14 cellular contexts compared by ENCODE assay signal in genomic region chr13:111658150-111659100, GRCh38.
A peak's percentile ranks its signal among the peaks of the same experiment; 100 is the strongest.
DNase-seq lines count a peak whose midpoint lies in the region; ATAC-seq and TF ChIP-seq lines count a peak whose summit lies in the region.
"Had no signal": no experiment of that assay in that cellular context is flagged by ENCODE, and none has a peak within 500 bp of the region (broad histone marks: within the 10 kb centered on the region; RNA-seq: fewer than 3 reads in every experiment).

No MANE protein-coding gene starts in this region.

- TF ChIP-seq CTCF in neural cell (IDR thresholded peaks at IDR 0.05; ENCODE audit: poor library complexity, severe bottlenecking): no peak
- TF ChIP-seq CTCF in brain microvascular endothelial cell (IDR thresholded peaks at IDR 0.05; ENCODE audit: low read depth, low read length, missing control alignments): no peak

- no peaks in the 10 kb centered on the region for H3K27me3 ChIP-seq in neural cell (ENCODE audit: insufficient read depth, low read depth, low read length)
- no peaks in the 10 kb centered on the region for H3K27me3 ChIP-seq in brain microvascular endothelial cell (replicated peaks)

- no peak overlapping the region for H3K4me3 Mint-ChIP-seq in stimulated activated memory B cell treated with anti-CD40 and anti-IgM and Interleukin-4, amounts not matched to agents 10 μg/mL and 1 μg/mL and 100 μg/mL, for 72 hours

- in situ Hi-C loops in brain microvascular endothelial cell (cut with HindIII; ENCODE audit: low pct_ligation_motif_present, low sequenced_read_pairs): no loop called here

- no peak for ATAC-seq in stimulated activated memory B cell treated with anti-CD40 and anti-IgM and Interleukin-4, amounts not matched to agents 10 μg/mL and 1 μg/mL and 100 μg/mL, for 72 hours
- no peak for ATAC-seq in GM19324 (IDR thresholded peaks at IDR 0.05; ENCODE audit: low FRiP score, unreplicated experiment)
- no peak for ATAC-seq in GM19463 (IDR thresholded peaks at IDR 0.05; ENCODE audit: unreplicated experiment)
- ATAC-seq: mucosa of descending colon had no signal

- no peaks in the 10 kb centered on the region for H3K9me3 ChIP-seq in neural cell (ENCODE audit: low read length)
- H3K9me3 ChIP-seq: BE2C, mucosa of descending colon had no signal

- H3K9ac ChIP-seq in neural cell (ENCODE audit: low read length): peak overlapping the region; percentile 53

- H3K27ac Mint-ChIP-seq in stimulated activated memory B cell treated with anti-CD40 and anti-IgM and Interleukin-4, amounts not matched to agents 10 μg/mL and 1 μg/mL and 100 μg/mL, for 72 hours: no peak overlapping the region

- H3K4me3 ChIP-seq in neural cell (ENCODE audit: low read length): peak overlapping the region; percentile 22
- no peak overlapping the region for H3K4me3 ChIP-seq in brain microvascular endothelial cell (ENCODE audit: low read depth, low read length)
- H3K4me3 ChIP-seq: mucosa of descending colon had no signal

- H4K20me1 ChIP-seq in neural cell (ENCODE audit: insufficient read depth): no peaks in the 10 kb centered on the region

- TF ChIP-seq RAD21 in neural cell (conservative IDR thresholded peaks at IDR 0.05): peak; percentile 51

- H3K9me2 ChIP-seq in neural cell (ENCODE audit: insufficient read depth, low read length): no peaks in the 10 kb centered on the region

- H3K9me3 Mint-ChIP-seq in stimulated activated memory B cell treated with anti-CD40 and anti-IgM and Interleukin-4, amounts not matched to agents 10 μg/mL and 1 μg/mL and 100 μg/mL, for 72 hours: no peaks in the 10 kb centered on the region

- no peaks in the 10 kb centered on the region for H3K27me3 Mint-ChIP-seq in stimulated activated memory B cell treated with anti-CD40 and anti-IgM and Interleukin-4, amounts not matched to agents 10 μg/mL and 1 μg/mL and 100 μg/mL, for 72 hours

- no peaks in the 10 kb centered on the region for H3K79me2 ChIP-seq in neural cell (replicated peaks; ENCODE audit: insufficient read depth, low read length)

- no peaks in the 10 kb centered on the region for H3K4me1 Mint-ChIP-seq in stimulated activated memory B cell treated with anti-CD40 and anti-IgM and Interleukin-4, amounts not matched to agents 10 μg/mL and 1 μg/mL and 100 μg/mL, for 72 hours

- H3K36me3 ChIP-seq in neural cell (ENCODE audit: insufficient read depth, low read length): no peaks in the 10 kb centered on the region
- H3K36me3 ChIP-seq in brain microvascular endothelial cell (replicated peaks): no peaks in the 10 kb centered on the region
- H3K36me3 ChIP-seq: BE2C had no signal

- H2AFZ ChIP-seq in neural cell (ENCODE audit: low read depth, low read length): peak overlapping the region; percentile 7

- DNase-seq in DMS153 treated with DMSO at 0.1 percent for 48 hours (lab: John Stamatoyannopoulos, UW; ENCODE audit: unreplicated experiment): peak; percentile 92
- peak; percentile 71 for DNase-seq in NCI-H187 treated with DMSO at 0.1 percent for 48 hours (lab: John Stamatoyannopoulos, UW)
- no peak for DNase-seq in brain microvascular endothelial cell
- DNase-seq: BE2C, cerebellar nuclear complex, foreskin melanocyte, mucosa of descending colon, NCI-H1048, SHP77 treated with DMSO at 0.1 percent for 48 hours had no signal

- H3F3A ChIP-seq in neural cell (ENCODE audit: insufficient read depth, low read length, poor library complexity, severe bottlenecking): no peaks in the 10 kb centered on the region

- peak overlapping the region; percentile 3 for H3K4me2 ChIP-seq in neural cell (ENCODE audit: low read length)

- peak; percentile 57 for TF ChIP-seq EP300 in neural cell (conservative IDR thresholded peaks at IDR 0.05; ENCODE audit: poor library complexity, severe bottlenecking)

- no peaks in the 10 kb centered on the region for H3K36me3 Mint-ChIP-seq in stimulated activated memory B cell treated with anti-CD40 and anti-IgM and Interleukin-4, amounts not matched to agents 10 μg/mL and 1 μg/mL and 100 μg/mL, for 72 hours

- H3K27ac ChIP-seq in cingulate gyrus (ENCODE audit: low read depth, low read length): peak overlapping the region; percentile 88
- H3K27ac ChIP-seq in neural cell (ENCODE audit: low read length): peak overlapping the region; percentile 68
- H3K27ac ChIP-seq in brain microvascular endothelial cell: no peak overlapping the region

TF ChIP-seq in neural cell, 6 proteins besides CTCF, POLR2A, EP300 and RAD21:
- TF ChIP-seq SMC3 (conservative IDR thresholded peaks at IDR 0.05; ENCODE audit: poor library complexity) (peak; percentile 44), POLR2AphosphoS5 (IDR thresholded peaks at IDR 0.05) (peak; percentile 82), EZH2 (IDR thresholded peaks at IDR 0.05; ENCODE audit: borderline replicate concordance, insufficient read depth, low read length, poor library complexity, severe bottlenecking) (no peak)
- TF ChIP-seq, protein P1, sequence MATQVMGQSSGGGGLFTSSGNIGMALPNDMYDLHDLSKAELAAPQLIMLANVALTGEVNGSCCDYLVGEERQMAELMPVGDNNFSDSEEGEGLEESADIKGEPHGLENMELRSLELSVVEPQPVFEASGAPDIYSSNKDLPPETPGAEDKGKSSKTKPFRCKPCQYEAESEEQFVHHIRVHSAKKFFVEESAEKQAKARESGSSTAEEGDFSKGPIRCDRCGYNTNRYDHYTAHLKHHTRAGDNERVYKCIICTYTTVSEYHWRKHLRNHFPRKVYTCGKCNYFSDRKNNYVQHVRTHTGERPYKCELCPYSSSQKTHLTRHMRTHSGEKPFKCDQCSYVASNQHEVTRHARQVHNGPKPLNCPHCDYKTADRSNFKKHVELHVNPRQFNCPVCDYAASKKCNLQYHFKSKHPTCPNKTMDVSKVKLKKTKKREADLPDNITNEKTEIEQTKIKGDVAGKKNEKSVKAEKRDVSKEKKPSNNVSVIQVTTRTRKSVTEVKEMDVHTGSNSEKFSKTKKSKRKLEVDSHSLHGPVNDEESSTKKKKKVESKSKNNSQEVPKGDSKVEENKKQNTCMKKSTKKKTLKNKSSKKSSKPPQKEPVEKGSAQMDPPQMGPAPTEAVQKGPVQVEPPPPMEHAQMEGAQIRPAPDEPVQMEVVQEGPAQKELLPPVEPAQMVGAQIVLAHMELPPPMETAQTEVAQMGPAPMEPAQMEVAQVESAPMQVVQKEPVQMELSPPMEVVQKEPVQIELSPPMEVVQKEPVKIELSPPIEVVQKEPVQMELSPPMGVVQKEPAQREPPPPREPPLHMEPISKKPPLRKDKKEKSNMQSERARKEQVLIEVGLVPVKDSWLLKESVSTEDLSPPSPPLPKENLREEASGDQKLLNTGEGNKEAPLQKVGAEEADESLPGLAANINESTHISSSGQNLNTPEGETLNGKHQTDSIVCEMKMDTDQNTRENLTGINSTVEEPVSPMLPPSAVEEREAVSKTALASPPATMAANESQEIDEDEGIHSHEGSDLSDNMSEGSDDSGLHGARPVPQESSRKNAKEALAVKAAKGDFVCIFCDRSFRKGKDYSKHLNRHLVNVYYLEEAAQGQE (IDR thresholded peaks at IDR 0.05; ENCODE audit: borderline replicate concordance): peak; percentile 83
